ENCODE assay signal across 8 cellular contexts in genomic region chr12:6839482-6840201, GRCh38. TPM values are rescaled to one million over a fixed set of nuclear protein-coding genes. Genes with fewer than 3 reads are reported as not detected.
A peak's percentile ranks its signal among the peaks of the same experiment; 100 is the strongest.
DNase-seq lines count a peak whose midpoint lies in the region; ATAC-seq and TF ChIP-seq lines count a peak whose summit lies in the region.

No MANE protein-coding gene starts in this region.

- no peak overlapping the region for H3K4me3 Mint-ChIP-seq in activated B cell treated with CpG ODN at 0.5 μM for 24 hours

- CTCF ChIA-PET in activated B cell treated with CpG ODN at 0.5 μM for 24 hours (lab: Charles Lee): interaction anchor here (0.6 to 1.7 kb wide), 3 partner anchors 9 to 107 kb away, joined by 3 to 5 read pairs (median 5); partner anchors contain the start of gene SPSB2

- TF ChIP-seq CTCF in GM12864 (IDR thresholded peaks at IDR 0.05; ENCODE audit: low read depth, low read length, missing control alignments) (no peak), GM20000 (IDR thresholded peaks at IDR 0.05; ENCODE audit: extremely low read depth, missing control alignments) (no peak), activated B cell treated with CpG ODN at 0.5 μM for 24 hours (IDR thresholded peaks at IDR 0.05) (no peak)

- H3K27me3 Mint-ChIP-seq in activated B cell treated with CpG ODN at 0.5 μM for 24 hours: peaks cover 2% of the 10 kb centered on the region

- intact Hi-C loops in activated B cell treated with CpG ODN at 0.5 μM for 24 hours (cut with micrococcal nuclease): no loop called here

- POLR2A ChIA-PET in activated B cell treated with CpG ODN at 0.5 μM for 24 hours (lab: Charles Lee): interaction anchor here (0.5 to 3.5 kb wide), 6 partner anchors 9 to 384 kb away, joined by 3 to 15 read pairs (median 4); partner anchors contain the start of genes CDCA3, MLF2 and USP5

- H3K9me3 Mint-ChIP-seq in activated B cell treated with CpG ODN at 0.5 μM for 24 hours: no peaks in the 10 kb centered on the region

- no peak overlapping the region for H3K4me3 ChIP-seq in GM12864 (ENCODE audit: low read depth, low read length)

- ATAC-seq in HG03571 (IDR thresholded peaks at IDR 0.05; ENCODE audit: unreplicated experiment): peak; percentile 70
- peak; percentile 78 for ATAC-seq in activated B cell treated with CpG ODN at 0.5 μM for 24 hours (ENCODE audit: low read depth)
- ATAC-seq in HG03108 (IDR thresholded peaks at IDR 0.05; ENCODE audit: unreplicated experiment): no peak

- peak overlapping the region; percentile 41 for H3K27ac Mint-ChIP-seq in activated B cell treated with CpG ODN at 0.5 μM for 24 hours

- no peaks in the 10 kb centered on the region for H3K36me3 Mint-ChIP-seq in activated B cell treated with CpG ODN at 0.5 μM for 24 hours (ENCODE audit: low read depth)

- H3K4me1 Mint-ChIP-seq in activated B cell treated with CpG ODN at 0.5 μM for 24 hours: peaks cover 14% of the 10 kb centered on the region

- DNase-seq in GM12864 (ENCODE audit: low read depth) (peak; percentile 71), GM20000 (ENCODE audit: low spot score) (peak; percentile 84), activated B cell treated with CpG ODN at 0.5 μM for 24 hours (no peak), HuH-7.5 (ENCODE audit: low spot score) (no peak), anterior cingulate cortex (lab: John Stamatoyannopoulos, UW) (no peak)
- DNase-seq in stimulated activated naive CD4-positive, alpha-beta T cell (lab: John Stamatoyannopoulos, UW): no peak

RNA-seq across cellular contexts. Expression of gene GNB3, which starts 1.1 kb away (rescaled TPM):
- total RNA-seq in activated B cell treated with CpG ODN at 0.5 μM for 24 hours: 0.51 and 0.60 TPM in 2 replicates

RNA-seq across cellular contexts. Expression of gene P3H3, which starts 11.4 kb away (rescaled TPM):
- not detected in 2 replicates for total RNA-seq in activated B cell treated with CpG ODN at 0.5 μM for 24 hours

RNA-seq across cellular contexts. Expression of gene CDCA3, which starts 11.4 kb away (rescaled TPM):
- 1.2 and 1.6 TPM in 2 replicates for total RNA-seq in activated B cell treated with CpG ODN at 0.5 μM for 24 hours

RNA-seq across cellular contexts. Expression of gene USP5, which starts 12.3 kb away (rescaled TPM):
- total RNA-seq in activated B cell treated with CpG ODN at 0.5 μM for 24 hours: 108 and 110 TPM in 2 replicates

RNA-seq across cellular contexts. Expression of gene GPR162, which starts 18.0 kb away (rescaled TPM):
- total RNA-seq in activated B cell treated with CpG ODN at 0.5 μM for 24 hours: not detected in 2 replicates

Comparison
In these comparisons a context has a peak if more than half of its experiments do, and no peak if none do; other contexts are left out.
1. DNase-seq: peak in GM12864 (single experiment) and GM20000 (single experiment); none in activated B cell treated with CpG ODN at 0.5 μM for 24 hours (single experiment), HuH-7.5 (single experiment), stimulated activated naive CD4-positive, alpha-beta T cell (0 of 6) and anterior cingulate cortex (0 of 58).